In the genomic region with DNA sequence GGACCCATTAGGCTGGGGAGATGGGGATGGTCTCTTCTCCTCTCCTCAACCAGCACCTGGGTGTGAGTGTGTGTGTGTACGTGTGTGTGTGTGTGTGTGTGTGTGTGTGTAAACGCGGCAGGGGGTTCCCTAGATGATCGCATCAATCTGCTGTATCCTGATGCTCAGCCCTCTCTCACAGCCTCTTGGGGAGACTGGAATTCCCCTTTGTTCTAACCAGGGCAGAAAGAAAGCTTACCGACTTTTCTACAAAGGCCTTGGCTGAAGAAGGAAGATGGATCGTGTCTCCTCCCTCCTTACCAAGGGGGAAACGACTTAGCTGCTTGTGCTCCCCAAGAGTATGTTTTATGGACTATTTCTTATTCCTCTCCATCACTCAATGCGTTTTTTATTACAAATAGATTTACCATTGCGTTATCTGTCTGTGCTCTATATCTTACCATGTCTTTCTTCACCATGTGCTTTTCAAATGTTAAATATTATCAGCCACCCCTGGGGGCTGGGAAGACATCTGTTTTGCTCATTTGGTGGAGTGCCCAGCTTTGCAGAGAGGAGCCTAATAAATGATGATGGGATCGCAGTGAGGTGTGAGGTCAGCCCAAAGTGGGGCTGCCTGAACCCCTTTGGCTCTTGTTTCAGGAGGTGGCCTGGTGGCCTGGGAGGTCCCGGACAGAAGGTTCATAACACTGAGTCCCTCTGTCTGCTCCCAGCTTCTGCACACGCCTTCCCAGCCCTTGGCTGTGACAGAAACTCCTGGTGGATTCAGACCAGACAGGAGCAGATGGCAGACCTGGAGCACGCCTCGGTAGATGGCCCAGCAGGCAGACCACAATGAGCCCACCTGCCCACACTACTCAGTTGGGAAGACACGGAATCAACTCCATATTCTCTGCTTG, we compare ENCODE assay signal across 19 cellular contexts.
DNase-seq lines count a peak whose midpoint lies in the region; ATAC-seq and TF ChIP-seq lines count a peak whose summit lies in the region.
"Had no signal": no experiment of that assay in that cellular context is flagged by ENCODE, and none has a peak within 500 bp of the region (broad histone marks: within the 10 kb centered on the region; RNA-seq: fewer than 3 reads in every experiment).

No MANE protein-coding gene starts in this region.

- DNase-seq in GM23338 (ENCODE audit: low spot score) (no peak), NCI-H524 (lab: John Stamatoyannopoulos, UW) (peak; percentile 7 to 47), cerebellum (ENCODE audit: low spot score) (peak; percentile 15), neuronal stem cell (ENCODE audit: low spot score) (no peak), NCI-H2081 (lab: John Stamatoyannopoulos, UW) (no peak), SIG-M5 treated with dmso at 0.1 percent for 504 hours (lab: John Stamatoyannopoulos, UW; ENCODE audit: unreplicated experiment) (no peak), tibial nerve (ENCODE audit: low spot score in 2 of 2) (no peak)
- no peak for DNase-seq in effector memory CD4-positive, alpha-beta T cell
- DNase-seq: COR-L47, EL, H7, IMR-90, Karpas-422, MG63, NCI-H1092 treated with DMSO at 0.1 percent for 48 hours, NCI-H187 treated with DMSO at 0.1 percent for 48 hours, NCI-H510A treated with DMSO at 0.1 percent for 48 hours, SHP77 treated with DMSO at 0.1 percent for 48 hours had no signal

- peak overlapping the region; percentile 3 for H3K18ac ChIP-seq in neuronal stem cell (ENCODE audit: low read length)

- no peaks in the 10 kb centered on the region for H3K36me3 ChIP-seq in GM23338 (ENCODE audit: insufficient read depth)
- H3K36me3 ChIP-seq in neuronal stem cell (replicated peaks in 1 of 2; ENCODE audit: control insufficient read depth in 2 of 2, insufficient read depth in 2 of 2, low read length in 2 of 2), result peaks cover 3 to 83% of the 10 kb centered on the region in 2 donors
- no peaks in the 10 kb centered on the region for H3K36me3 ChIP-seq in effector memory CD4-positive, alpha-beta T cell (ENCODE audit: control insufficient read depth, insufficient read depth, low read length)
- H3K36me3 ChIP-seq in tibial nerve, result no peaks in the 10 kb centered on the region
- H3K36me3 ChIP-seq: MG63 had no signal

- H3K4ac ChIP-seq in neuronal stem cell (ENCODE audit: low read length), result no peak overlapping the region

- H3K9ac ChIP-seq in neuronal stem cell (ENCODE audit: low read depth, low read length, poor library complexity), result no peak overlapping the region

- H3K9me3 ChIP-seq in neuronal stem cell (replicated peaks in 1 of 2; ENCODE audit: control insufficient read depth in 2 of 2, insufficient read depth in 1 of 2, low read depth in 1 of 2, low read length in 2 of 2) (no peaks in the 10 kb centered on the region), tibial nerve (no peaks in the 10 kb centered on the region)
- H3K9me3 ChIP-seq in effector memory CD4-positive, alpha-beta T cell (ENCODE audit: control insufficient read depth, low read length), result no peaks in the 10 kb centered on the region
- H3K9me3 ChIP-seq: MG63 had no signal

- no peaks in the 10 kb centered on the region for H3K9me2 ChIP-seq in GM23338 (ENCODE audit: insufficient read depth)

- H3K27ac ChIP-seq in GM23338 (ENCODE audit: low read depth), result no peak overlapping the region
- no peak overlapping the region for H3K27ac ChIP-seq in neuronal stem cell (replicated peaks; ENCODE audit: low read length)
- no peak overlapping the region for H3K27ac ChIP-seq in effector memory CD4-positive, alpha-beta T cell (ENCODE audit: insufficient read depth, low read length, poor library complexity, severe bottlenecking)
- H3K27ac ChIP-seq in tibial nerve, result peak overlapping the region in 1 of 4 donors; percentile 6
- H3K27ac ChIP-seq: C4-2B had no signal

- H3K14ac ChIP-seq in neuronal stem cell (ENCODE audit: low read length), result no peak overlapping the region

- H3K36me3 Mint-ChIP-seq in GM23338 (ENCODE audit: low read depth), result no peaks in the 10 kb centered on the region; the same call in 2 of the 3 replicates

- no peak overlapping the region for H3K23ac ChIP-seq in neuronal stem cell (ENCODE audit: low read depth, low read length, poor library complexity)

- H4K20me1 ChIP-seq in GM23338 (replicated peaks; ENCODE audit: insufficient read depth), result no peaks in the 10 kb centered on the region

- no peaks in the 10 kb centered on the region for H3K27me3 ChIP-seq in GM23338 (ENCODE audit: insufficient read depth)
- H3K27me3 ChIP-seq in neuronal stem cell (ENCODE audit: control insufficient read depth in 3 of 3, insufficient read depth in 3 of 3, low read depth in 1 of 3, low read length in 3 of 3), result no peaks in the 10 kb centered on the region
- no peaks in the 10 kb centered on the region for H3K27me3 ChIP-seq in effector memory CD4-positive, alpha-beta T cell (replicated peaks; ENCODE audit: control insufficient read depth, insufficient read depth, low read length, poor library complexity, severe bottlenecking)
- H3K27me3 ChIP-seq in tibial nerve, result no peaks in the 10 kb centered on the region
- H3K27me3 ChIP-seq: MG63 had no signal

- no peak overlapping the region for H3K4me3 ChIP-seq in GM23338
- H3K4me3 ChIP-seq in neuronal stem cell (ENCODE audit: low read length in 2 of 2), result no peak overlapping the region
- no peak overlapping the region for H3K4me3 ChIP-seq in effector memory CD4-positive, alpha-beta T cell (ENCODE audit: insufficient read depth, low read depth, low read length, poor library complexity, severe bottlenecking)
- H3K4me3 ChIP-seq in tibial nerve, result no peak overlapping the region
- H3K4me3 ChIP-seq: MG63 had no signal

- H3K4me1 ChIP-seq in GM23338 (ENCODE audit: insufficient read depth) (peaks cover 13% of the 10 kb centered on the region), neuronal stem cell (ENCODE audit: control insufficient read depth in 2 of 2, insufficient read depth in 1 of 2, low read depth in 1 of 2, low read length in 2 of 2) (peaks cover 0 to 3% of the 10 kb centered on the region in 2 donors), tibial nerve (peaks cover 0 to 45% (median 18%) of the 10 kb centered on the region in 4 donors)
- H3K4me1 ChIP-seq in effector memory CD4-positive, alpha-beta T cell (ENCODE audit: control insufficient read depth, insufficient read depth, low read length, poor library complexity, severe bottlenecking), result peaks cover 7% of the 10 kb centered on the region

- H4K8ac ChIP-seq in neuronal stem cell (ENCODE audit: low read depth, low read length), result no peak overlapping the region

- H4K91ac ChIP-seq in neuronal stem cell (ENCODE audit: low read depth, low read length, poor library complexity), result no peak overlapping the region

- TF ChIP-seq POLR2A in tibial nerve (IDR thresholded peaks at IDR 0.05), result no peak

- H2BK15ac ChIP-seq in neuronal stem cell (ENCODE audit: low read length), result no peak overlapping the region

- TF ChIP-seq CTCF in GM23338 (conservative IDR thresholded peaks at IDR 0.05; ENCODE audit: low read depth in 2 of 2), result no peak
- no peak for TF ChIP-seq CTCF in tibial nerve (IDR thresholded peaks at IDR 0.05)

- H3K79me1 ChIP-seq in neuronal stem cell (ENCODE audit: low read depth, low read length), result no peaks in the 10 kb centered on the region

- H3K4me2 ChIP-seq in GM23338 (no peak overlapping the region), neuronal stem cell (ENCODE audit: insufficient read depth, low read length, poor library complexity, severe bottlenecking) (no peak overlapping the region)

- 0 out of 2 replicates have a peak, but pooled peaks cover 5% of the 10 kb centered on the region for H3K79me2 ChIP-seq in GM23338 (replicated peaks; ENCODE audit: insufficient read depth)

- TF ChIP-seq EP300 in tibial nerve (IDR thresholded peaks at IDR 0.05), result no peak

- no peaks in the 10 kb centered on the region for H3K9me3 Mint-ChIP-seq in GM23338

- no peak overlapping the region for H2BK5ac ChIP-seq in neuronal stem cell (ENCODE audit: low read length)

- H2AK5ac ChIP-seq in neuronal stem cell (ENCODE audit: low read depth, low read length), result no peak overlapping the region

- H2AFZ ChIP-seq in GM23338 (no peak overlapping the region), neuronal stem cell (ENCODE audit: low read length) (no peak overlapping the region)

- no peaks in the 10 kb centered on the region for H3F3A ChIP-seq in GM23338 (replicated peaks; ENCODE audit: low read depth)

- no peak overlapping the region for H2BK120ac ChIP-seq in neuronal stem cell (ENCODE audit: low read depth, low read length)

- H3K27me3 Mint-ChIP-seq in GM23338 (ENCODE audit: insufficient read depth, low read depth, poor library complexity), result peaks cover 15% of the 10 kb centered on the region

- H3K4me3 Mint-ChIP-seq in GM23338, result no peak overlapping the region

- H3K27ac Mint-ChIP-seq in GM23338, result no peak overlapping the region

- H2BK12ac ChIP-seq in neuronal stem cell (ENCODE audit: low read length), result no peak overlapping the region

- no CpG with 5 or more reads among the region's 15 CpGs for WGBS in neuronal stem cell (ENCODE audit: extremely low coverage in 2 of 2, insufficient read length in 2 of 2, insufficient replicate concordance in 1 of 2), 2 donors
- 72 to 73% methylated on average over 13 to 15 of the region's 15 CpGs for WGBS in tibial nerve, 2 donors

- peaks cover 29% of the 10 kb centered on the region for H3K4me1 Mint-ChIP-seq in GM23338

- ATAC-seq in GM23338, result peak; percentile 39

TF ChIP-seq in GM23338, 12 proteins besides CTCF, POLR2A, EP300 and RAD21 (continues in another document):
- no peak for TF ChIP-seq EZH2 (IDR thresholded peaks at IDR 0.05; ENCODE audit: low read depth, unreplicated experiment)
- no peak for TF ChIP-seq CREB1 (CRISPR knock-in tag; IDR thresholded peaks at IDR 0.05; ENCODE audit: low read depth)
- no peak for TF ChIP-seq EZH2phosphoT487 (IDR thresholded peaks at IDR 0.05; ENCODE audit: unreplicated experiment)
- TF ChIP-seq, protein P1, sequence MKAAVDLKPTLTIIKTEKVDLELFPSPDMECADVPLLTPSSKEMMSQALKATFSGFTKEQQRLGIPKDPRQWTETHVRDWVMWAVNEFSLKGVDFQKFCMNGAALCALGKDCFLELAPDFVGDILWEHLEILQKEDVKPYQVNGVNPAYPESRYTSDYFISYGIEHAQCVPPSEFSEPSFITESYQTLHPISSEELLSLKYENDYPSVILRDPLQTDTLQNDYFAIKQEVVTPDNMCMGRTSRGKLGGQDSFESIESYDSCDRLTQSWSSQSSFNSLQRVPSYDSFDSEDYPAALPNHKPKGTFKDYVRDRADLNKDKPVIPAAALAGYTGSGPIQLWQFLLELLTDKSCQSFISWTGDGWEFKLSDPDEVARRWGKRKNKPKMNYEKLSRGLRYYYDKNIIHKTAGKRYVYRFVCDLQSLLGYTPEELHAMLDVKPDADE (IDR thresholded peaks at IDR 0.05), result no peak
- no peak for TF ChIP-seq ZNF331 (CRISPR knock-in tag; IDR thresholded peaks at IDR 0.05; ENCODE audit: low read depth)
- no peak for TF ChIP-seq STAT1 (IDR thresholded peaks at IDR 0.05; ENCODE audit: unreplicated experiment)
- no peak for TF ChIP-seq POLR2AphosphoS5 (IDR thresholded peaks at IDR 0.05; ENCODE audit: low read depth)

Comparison
In these comparisons a context has a peak if more than half of its experiments do, and no peak if none do; other contexts are left out.
1. DNase-seq: peak in NCI-H524 (2 of 2) and cerebellum (single experiment); none in GM23338 (single experiment), neuronal stem cell (single experiment), NCI-H2081 (0 of 2), effector memory CD4-positive, alpha-beta T cell (0 of 3), SIG-M5 treated with dmso at 0.1 percent for 504 hours (single experiment) and tibial nerve (0 of 2).